8 cellular contexts compared by ENCODE assay signal in genomic region chr4:169009281-169010124, GRCh38. TPM values are rescaled to one million over a fixed set of nuclear protein-coding genes. Genes with fewer than 3 reads are reported as not detected.
DNase-seq lines count a peak whose midpoint lies in the region; TF ChIP-seq lines count a peak whose summit lies in the region.

No MANE protein-coding gene starts in this region.

- H3K9me3 ChIP-seq in H9 (ENCODE audit: control insufficient read depth, low read depth, low read length) (no peaks in the 10 kb centered on the region), MG63 (no peaks in the 10 kb centered on the region), iPS-20b (ENCODE audit: insufficient read depth, low read depth, low read length) (no peaks in the 10 kb centered on the region), skeletal muscle satellite cell (replicated peaks; ENCODE audit: low read length) (no peaks in the 10 kb centered on the region)

- H3K4me1 Mint-ChIP-seq in H9, result peaks cover 34% of the 10 kb centered on the region in 2 experiments

- no peak overlapping the region for H2BK15ac ChIP-seq in H9 (ENCODE audit: low read depth, low read length)

- no peak overlapping the region for H3K23ac ChIP-seq in H9 (ENCODE audit: insufficient read length, low read depth, low read length)

- H3K36me3 ChIP-seq in MG63 (peaks cover 20% of the 10 kb centered on the region), iPS-20b (ENCODE audit: insufficient read depth, low read depth, low read length) (peaks cover 24% of the 10 kb centered on the region), skeletal muscle satellite cell (ENCODE audit: insufficient read depth, low read length) (no peaks in the 10 kb centered on the region)

- peak overlapping the region; percentile 57 for H2BK5ac ChIP-seq in H9 (ENCODE audit: insufficient read length, low read length)

- WGBS in H9 (ENCODE audit: extremely low coverage, insufficient read length, low lambda C conversion rate), result no CpG with 5 or more reads among the region's 44 CpGs

- H3K27ac ChIP-seq in H9 (ENCODE audit: insufficient read length, low read depth, low read length) (no peak overlapping the region), iPS-20b (ENCODE audit: low read length) (peak overlapping the region; percentile 15)

- H3K4me3 Mint-ChIP-seq in H9, result peak overlapping the region; percentile 86 to 94

- peak overlapping the region; percentile 92 for H3K18ac ChIP-seq in H9 (ENCODE audit: insufficient read length, low read depth, low read length)

- peak overlapping the region; percentile 32; the same call in 1 of the 2 replicates for H3K4ac ChIP-seq in H9 (ENCODE audit: low read depth, low read length)

- H3K36me3 Mint-ChIP-seq in H9 (ENCODE audit: insufficient read depth in 1 of 3, low read depth in 3 of 3), result peaks cover 4 to 24% (median 16%) of the 10 kb centered on the region in 3 experiments; a peak in 6 of 7 replicates

- H2AFZ ChIP-seq in H9 (ENCODE audit: low read length), result no peak overlapping the region

- DNase-seq in GM03348 (ENCODE audit: low spot score) (peak; percentile 65), H9 (peak; percentile 53), MG63 (peak; percentile 59), T-helper 22 cell (ENCODE audit: low read depth) (peak; percentile 31), astrocyte of the spinal cord (ENCODE audit: low read depth, low spot score) (peak; percentile 23), GM19238 (ENCODE audit: insufficient read length, low spot score) (no peak)

- peak overlapping the region; percentile 15 for H2BK12ac ChIP-seq in H9 (ENCODE audit: insufficient read length, low read depth, low read length)

- no peaks in the 10 kb centered on the region for H3K79me1 ChIP-seq in H9 (ENCODE audit: insufficient read depth, low read depth, low read length, poor library complexity, severe bottlenecking)

- H2BK20ac ChIP-seq in H9 (ENCODE audit: low read depth, low read length, poor library complexity, severe bottlenecking), result no peak overlapping the region

- peak overlapping the region; percentile 93 for H3K9ac ChIP-seq in H9 (ENCODE audit: extremely low read depth, insufficient read length, low read length)
- peak overlapping the region; percentile 96 for H3K9ac ChIP-seq in iPS-20b (ENCODE audit: low read depth, low read length)
- peak overlapping the region; percentile 87 for H3K9ac ChIP-seq in skeletal muscle satellite cell (ENCODE audit: low read depth, low read length)

- H2BK120ac ChIP-seq in H9 (ENCODE audit: low read depth, low read length, poor library complexity, severe bottlenecking), result no peak overlapping the region

- H3K27ac Mint-ChIP-seq in H9, result peak overlapping the region; percentile 94 to 99 (median 98)

- in situ Hi-C loops in astrocyte of the spinal cord (cut with HindIII; ENCODE audit: low sequenced_read_pairs), result no loop called here

- peak; percentile 50; the same call in 2 of the 3 replicates for TF ChIP-seq CTCF in H9 (conservative IDR thresholded peaks at IDR 0.05)
- peak; percentile 33 for TF ChIP-seq CTCF in astrocyte of the spinal cord (IDR thresholded peaks at IDR 0.05; ENCODE audit: low read depth, low read length)

- H4K20me1 ChIP-seq in H9 (ENCODE audit: control insufficient read depth, insufficient read depth, insufficient read length), result no peaks in the 10 kb centered on the region

- H3K27me3 ChIP-seq in H9 (ENCODE audit: insufficient read depth, low read length) (no peaks in the 10 kb centered on the region), MG63 (no peaks in the 10 kb centered on the region), iPS-20b (ENCODE audit: insufficient read depth, low read length) (no peaks in the 10 kb centered on the region), skeletal muscle satellite cell (ENCODE audit: control insufficient read depth, insufficient read depth, low read length) (no peaks in the 10 kb centered on the region)

- peak overlapping the region; percentile 8 for H4K5ac ChIP-seq in H9 (ENCODE audit: insufficient read length, low read depth, low read length)

- no peak overlapping the region for H3K56ac ChIP-seq in H9 (ENCODE audit: insufficient read length, low read depth, low read length)

- no peaks in the 10 kb centered on the region for H3K9me3 Mint-ChIP-seq in H9

- H3K4me2 ChIP-seq in H9 (ENCODE audit: insufficient read depth, insufficient read length, low read length) (peak overlapping the region; percentile 91), skeletal muscle satellite cell (ENCODE audit: low read length) (peak overlapping the region; percentile 99)

- H3T11ph ChIP-seq in H9 (ENCODE audit: low read length), result no peak overlapping the region

- no peak overlapping the region for H2AK5ac ChIP-seq in H9 (ENCODE audit: insufficient read length, low read length)

- H4K91ac ChIP-seq in H9 (ENCODE audit: insufficient read length, low read depth, low read length), result no peak overlapping the region

- H3K27me3 Mint-ChIP-seq in H9 (ENCODE audit: low read depth), result no peaks in the 10 kb centered on the region

- peaks cover 4% of the 10 kb centered on the region; the same call in 1 of the 2 replicates for H3K79me2 ChIP-seq in H9 (ENCODE audit: insufficient read depth, low read length)

- H4K8ac ChIP-seq in H9 (replicated peaks; ENCODE audit: insufficient read length, low read depth, low read length), result no peak overlapping the region

- peak overlapping the region; percentile 97 for H3K14ac ChIP-seq in H9 (ENCODE audit: insufficient read depth, low read length)

- H3K23me2 ChIP-seq in H9 (ENCODE audit: insufficient read length, low read depth, low read length, poor library complexity, severe bottlenecking), result peaks cover 7% of the 10 kb centered on the region

- H3K4me1 ChIP-seq in H9 (ENCODE audit: insufficient read depth, low read length) (0 out of 2 replicates have a peak, but pooled peaks cover 3% of the 10 kb centered on the region), iPS-20b (ENCODE audit: insufficient read depth, low read length) (peaks cover 14% of the 10 kb centered on the region; the same call in 1 of the 2 replicates), skeletal muscle satellite cell (ENCODE audit: control insufficient read depth, insufficient read depth, low read length) (peaks cover 28% of the 10 kb centered on the region)

- H3K4me3 ChIP-seq in MG63 (peak overlapping the region; percentile 81), astrocyte of the spinal cord (ENCODE audit: low read depth, low read length) (peak overlapping the region; percentile 75), iPS-20b (ENCODE audit: low read length) (peak overlapping the region; percentile 76), skeletal muscle satellite cell (ENCODE audit: low read length) (peak overlapping the region; percentile 80)

RNA-seq across cellular contexts. Expression of gene CBR4, which starts 0.6 kb away (rescaled TPM):
- total RNA-seq in H9 (2021), result 32.4 and 33.6 TPM in 2 replicates
- total RNA-seq in MG63 (2014; rRNA removed; shearing (Covaris generic); ENCODE audit: low replicate concordance), result 7.1 and 13.1 TPM in 2 replicates
- total RNA-seq in skeletal muscle satellite cell (2012; rRNA removed), result 14.4 and 20.0 TPM in 2 replicates
